In genomic region chr3:13258280-13258679, GRCh38 we compare ENCODE assay signal across 5 cellular contexts.
"Had no signal": no experiment of that assay in that cellular context is flagged by ENCODE, and none has a peak within 500 bp of the region (broad histone marks: within the 10 kb centered on the region; RNA-seq: fewer than 3 reads in every experiment).

No MANE protein-coding gene starts in this region.

- H3K4me2 ChIP-seq: KMS-11 had no signal

- H3K27ac ChIP-seq: HL-60, KMS-11 had no signal

- H3K9ac ChIP-seq: KMS-11 had no signal

- DNase-seq: IMR-90, KBM-7, KG1 had no signal
